In genomic region chr1:168636642-168637111, GRCh38 we compare ENCODE assay signal across 1 cellular context.
TF ChIP-seq lines count a peak whose summit lies in the region.

No MANE protein-coding gene starts in this region.

TF ChIP-seq in HCT116, 20 proteins besides CTCF, POLR2A, EP300 and RAD21:
- TF ChIP-seq ZNF274 (IDR thresholded peaks at IDR 0.05; ENCODE audit: low read depth, low read length): no peak
- no peak for TF ChIP-seq TCF7L2 (IDR thresholded peaks at IDR 0.05; ENCODE audit: borderline replicate concordance, extremely low read depth, insufficient read depth, insufficient read length)
- TF ChIP-seq YY1 (IDR thresholded peaks at IDR 0.05; ENCODE audit: extremely low read depth, insufficient replicate concordance, low read depth, low read length): no peak
- TF ChIP-seq ELF1 (IDR thresholded peaks at IDR 0.05; ENCODE audit: borderline replicate concordance, low read depth): no peak
- TF ChIP-seq ZBTB33 (IDR thresholded peaks at IDR 0.05; ENCODE audit: extremely low read depth, insufficient replicate concordance, low read length): no peak
- no peak for TF ChIP-seq SP1 (IDR thresholded peaks at IDR 0.05; ENCODE audit: low read depth)
- TF ChIP-seq ATF3 (IDR thresholded peaks at IDR 0.05): no peak
- TF ChIP-seq POLR2AphosphoS5 (IDR thresholded peaks at IDR 0.05; ENCODE audit: low read depth, low read length): no peak
- no peak for TF ChIP-seq CEBPB (IDR thresholded peaks at IDR 0.05; ENCODE audit: low read depth)
- no peak for TF ChIP-seq ZFX (IDR thresholded peaks at IDR 0.05)
- no peak for TF ChIP-seq EZH2phosphoT487 (IDR thresholded peaks at IDR 0.05; ENCODE audit: borderline replicate concordance)
